Comparison of ENCODE assay signal across 1 cellular context in the genomic region with DNA sequence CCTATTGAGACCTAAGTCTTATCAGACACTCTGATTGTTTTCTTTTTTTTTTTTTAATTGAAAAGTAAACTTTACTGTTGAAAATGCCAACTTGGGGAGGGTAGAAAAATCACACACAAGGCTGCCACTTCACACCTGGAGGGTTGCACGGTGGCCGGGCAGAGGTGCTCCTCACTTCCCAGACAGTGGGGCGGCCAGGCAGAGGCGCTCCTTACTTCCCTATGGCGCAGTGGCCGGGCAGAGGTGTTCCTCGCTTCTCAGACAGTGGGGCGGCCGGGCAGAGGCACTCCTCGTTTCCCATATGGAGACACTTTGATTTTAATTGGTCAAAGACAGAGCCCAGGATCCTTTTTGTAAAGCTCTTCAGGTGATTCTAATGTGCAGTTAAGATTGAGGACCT.
TF ChIP-seq lines count a peak whose summit lies in the region.

No MANE protein-coding gene starts in this region.

TF ChIP-seq in H1, 55 proteins besides CTCF, POLR2A, EP300 and RAD21:
- TF ChIP-seq TBP (IDR thresholded peaks at IDR 0.05; ENCODE audit: low read depth, low read length) (no peak), NRF1 (IDR thresholded peaks at IDR 0.05; ENCODE audit: low read depth, low read length) (no peak), FOSL1 (IDR thresholded peaks at IDR 0.05; ENCODE audit: insufficient read depth, low read depth, low read length) (no peak)
